9 cellular contexts compared by ENCODE assay signal in the genomic region with DNA sequence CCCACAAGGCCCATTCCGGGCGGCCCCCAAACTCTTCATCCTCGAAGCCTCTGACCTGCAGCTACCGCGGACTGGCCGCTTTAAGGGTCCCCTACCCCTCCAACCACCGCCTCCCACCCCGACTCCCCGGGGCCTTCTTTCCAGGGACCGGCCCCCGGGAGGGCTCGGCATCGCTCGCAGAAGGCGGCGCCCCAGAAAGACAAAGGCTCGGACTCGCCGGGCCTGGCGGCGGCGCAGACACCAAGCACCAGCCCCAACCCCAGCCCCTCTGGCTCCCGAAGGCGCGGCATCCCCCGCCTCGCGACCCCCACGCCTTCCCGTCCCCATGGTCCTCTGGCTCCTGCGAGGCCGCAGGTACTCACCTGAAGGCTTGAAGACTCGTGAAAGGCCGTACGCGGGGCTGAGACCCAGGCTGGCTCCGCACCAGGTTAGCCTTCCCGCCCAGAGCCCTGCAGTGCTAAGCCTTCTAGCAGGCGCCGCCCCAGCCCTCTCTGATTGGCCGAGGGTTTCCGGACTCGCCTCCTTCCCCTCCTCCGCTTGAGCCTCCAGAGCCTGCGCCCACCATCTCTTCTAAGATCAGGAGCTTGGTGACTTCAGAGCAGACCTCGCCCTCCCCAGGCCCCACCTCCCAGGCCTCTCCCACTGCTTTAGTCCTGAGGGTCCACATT. TPM values are rescaled to one million over a fixed set of nuclear protein-coding genes. Genes with fewer than 3 reads are reported as not detected.
DNase-seq lines count a peak whose midpoint lies in the region; ATAC-seq and TF ChIP-seq lines count a peak whose summit lies in the region.
"Not testable (repeated sequence)": the region's sequence is repeated elsewhere in the genome, so short reads cannot be mapped to it uniquely, and the experiment has no call there.
"Had no signal": no experiment of that assay in that cellular context is flagged by ENCODE, and none has a peak within 500 bp of the region (broad histone marks: within the 10 kb centered on the region; RNA-seq: fewer than 3 reads in every experiment).

A gene (minus strand): TSS at position 459 of the 668 bp plus-strand sequence.

- not testable (repeated sequence) for H3K79me2 ChIP-seq in GM23338 (replicated peaks; ENCODE audit: insufficient read depth)

- not testable (repeated sequence) for TF ChIP-seq POLR2A in GM18505 (IDR thresholded peaks at IDR 0.05; ENCODE audit: borderline replicate concordance, extremely low read depth, insufficient read depth, insufficient read length)

- H3K4me1 Mint-ChIP-seq in GM23338; activated naive CD8-positive, alpha-beta T cell treated with anti-CD3 and anti-CD28 coated beads, Interleukin-2, amount 10 ng/mL, durations not matched to agents 7 days and 5 days; stimulated activated naive B cell treated with anti-CD40 and anti-IgM and Interleukin-4, amounts not matched to agents 10 μg/mL and 1 μg/mL and 100 μg/mL, for 72 hours: not testable (repeated sequence)

- H3K27ac Mint-ChIP-seq in GM23338; activated naive CD8-positive, alpha-beta T cell treated with anti-CD3 and anti-CD28 coated beads, Interleukin-2, amount 10 ng/mL, durations not matched to agents 7 days and 5 days; stimulated activated naive B cell treated with anti-CD40 and anti-IgM and Interleukin-4, amounts not matched to agents 10 μg/mL and 1 μg/mL and 100 μg/mL, for 72 hours: not testable (repeated sequence)

- not testable (repeated sequence) for H3K4me3 Mint-ChIP-seq in GM23338; activated naive CD8-positive, alpha-beta T cell treated with anti-CD3 and anti-CD28 coated beads, Interleukin-2, amount 10 ng/mL, durations not matched to agents 7 days and 5 days; stimulated activated naive B cell treated with anti-CD40 and anti-IgM and Interleukin-4, amounts not matched to agents 10 μg/mL and 1 μg/mL and 100 μg/mL, for 72 hours

- not testable (repeated sequence) for H3K27me3 ChIP-seq in GM23338 (ENCODE audit: insufficient read depth); left lung

- not testable (repeated sequence) for H3K4me1 ChIP-seq in GM23338 (ENCODE audit: insufficient read depth); left lung

- POLR2A ChIA-PET in activated naive CD8-positive, alpha-beta T cell treated with anti-CD3 and anti-CD28 coated beads, Interleukin-2, amount 10 ng/mL, durations not matched to agents 7 days and 5 days (lab: Charles Lee): not testable (repeated sequence)

- H3K27me3 Mint-ChIP-seq in GM23338 (ENCODE audit: insufficient read depth, low read depth, poor library complexity); activated naive CD8-positive, alpha-beta T cell treated with anti-CD3 and anti-CD28 coated beads, Interleukin-2, amount 10 ng/mL, durations not matched to agents 7 days and 5 days; stimulated activated naive B cell treated with anti-CD40 and anti-IgM and Interleukin-4, amounts not matched to agents 10 μg/mL and 1 μg/mL and 100 μg/mL, for 72 hours: not testable (repeated sequence)

- H3K9me3 ChIP-seq in left lung: not testable (repeated sequence)

- H3K4me2 ChIP-seq in GM23338: not testable (repeated sequence)

- H3K9me2 ChIP-seq in GM23338 (ENCODE audit: insufficient read depth): not testable (repeated sequence)

- H3K4me3 ChIP-seq in GM23338, left lung: not testable (repeated sequence)

- not testable (repeated sequence) for DNase-seq in GM23338 (ENCODE audit: low spot score); activated naive CD8-positive, alpha-beta T cell treated with anti-CD3 and anti-CD28 coated beads, Interleukin-2, amount 10 ng/mL, durations not matched to agents 7 days and 5 days; left lung; stimulated activated naive B cell treated with anti-CD40 and anti-IgM and Interleukin-4, amounts not matched to agents 10 μg/mL and 1 μg/mL and 100 μg/mL, for 72 hours

- H3K36me3 ChIP-seq in GM23338 (ENCODE audit: insufficient read depth); left lung: not testable (repeated sequence)

- H3K27ac ChIP-seq in GM23338 (ENCODE audit: low read depth); left lung: not testable (repeated sequence)

- ATAC-seq in GM18505 (IDR thresholded peaks at IDR 0.05; ENCODE audit: unreplicated experiment) (peak; percentile 98), GM19438 (IDR thresholded peaks at IDR 0.05; ENCODE audit: low read depth, unreplicated experiment) (peak; percentile 98), GM23338 (peak; percentile 99), HG03064 (IDR thresholded peaks at IDR 0.05; ENCODE audit: low read depth, unreplicated experiment) (peak; percentile 89), HG03558 (IDR thresholded peaks at IDR 0.05; ENCODE audit: extremely low read depth, unreplicated experiment) (peak; percentile 67), left lung (peak; percentile 98)
- peak; percentile 98 for ATAC-seq in activated naive CD8-positive, alpha-beta T cell treated with anti-CD3 and anti-CD28 coated beads, Interleukin-2, amount 10 ng/mL, durations not matched to agents 7 days and 5 days (ENCODE audit: low read depth)
- ATAC-seq in stimulated activated naive B cell treated with anti-CD40 and anti-IgM and Interleukin-4, amounts not matched to agents 10 μg/mL and 1 μg/mL and 100 μg/mL, for 72 hours (replicated peaks): peak; percentile 99

- H3F3A ChIP-seq in GM23338 (replicated peaks; ENCODE audit: low read depth): not testable (repeated sequence)

- not testable (repeated sequence) for TF ChIP-seq CTCF in GM23338 (conservative IDR thresholded peaks at IDR 0.05; ENCODE audit: low read depth in 2 of 2); left lung (IDR thresholded peaks at IDR 0.05)

- intact Hi-C loops in left lung (cut with DNase I): not testable (repeated sequence)

- not testable (repeated sequence) for H3K9me3 Mint-ChIP-seq in GM23338; activated naive CD8-positive, alpha-beta T cell treated with anti-CD3 and anti-CD28 coated beads, Interleukin-2, amount 10 ng/mL, durations not matched to agents 7 days and 5 days; stimulated activated naive B cell treated with anti-CD40 and anti-IgM and Interleukin-4, amounts not matched to agents 10 μg/mL and 1 μg/mL and 100 μg/mL, for 72 hours

- H3K36me3 Mint-ChIP-seq in GM23338 (ENCODE audit: low read depth); activated naive CD8-positive, alpha-beta T cell treated with anti-CD3 and anti-CD28 coated beads, Interleukin-2, amount 10 ng/mL, durations not matched to agents 7 days and 5 days; stimulated activated naive B cell treated with anti-CD40 and anti-IgM and Interleukin-4, amounts not matched to agents 10 μg/mL and 1 μg/mL and 100 μg/mL, for 72 hours: not testable (repeated sequence)

- not testable (repeated sequence) for H2AFZ ChIP-seq in GM23338

- not testable (repeated sequence) for H4K20me1 ChIP-seq in GM23338 (replicated peaks; ENCODE audit: insufficient read depth)

RNA-seq across cellular contexts. Expression of the gene that starts here (rescaled TPM):
- total RNA-seq in GM23338 (2014; rRNA removed; shearing (Covaris generic)): 3.9 and 5.8 TPM in 2 replicates
- polyA plus RNA-seq in GM23338 (2016; fragmentation: Nextera tagmentation; extraction: Ambion mirVana): 1.0 and 1.1 TPM in 2 replicates
- 1 to 10 TPM; 4.3 to 5.1 TPM for total RNA-seq in activated naive CD8-positive, alpha-beta T cell treated with anti-CD3 and anti-CD28 coated beads, Interleukin-2, amount 10 ng/mL, durations not matched to agents 7 days and 5 days
- 1 to 10 TPM; 1.0 to 2.8 TPM for total RNA-seq in left lung
- total RNA-seq: HT-29 had no signal
